ENCODE assay signal across 10 cellular contexts in the genomic region with DNA sequence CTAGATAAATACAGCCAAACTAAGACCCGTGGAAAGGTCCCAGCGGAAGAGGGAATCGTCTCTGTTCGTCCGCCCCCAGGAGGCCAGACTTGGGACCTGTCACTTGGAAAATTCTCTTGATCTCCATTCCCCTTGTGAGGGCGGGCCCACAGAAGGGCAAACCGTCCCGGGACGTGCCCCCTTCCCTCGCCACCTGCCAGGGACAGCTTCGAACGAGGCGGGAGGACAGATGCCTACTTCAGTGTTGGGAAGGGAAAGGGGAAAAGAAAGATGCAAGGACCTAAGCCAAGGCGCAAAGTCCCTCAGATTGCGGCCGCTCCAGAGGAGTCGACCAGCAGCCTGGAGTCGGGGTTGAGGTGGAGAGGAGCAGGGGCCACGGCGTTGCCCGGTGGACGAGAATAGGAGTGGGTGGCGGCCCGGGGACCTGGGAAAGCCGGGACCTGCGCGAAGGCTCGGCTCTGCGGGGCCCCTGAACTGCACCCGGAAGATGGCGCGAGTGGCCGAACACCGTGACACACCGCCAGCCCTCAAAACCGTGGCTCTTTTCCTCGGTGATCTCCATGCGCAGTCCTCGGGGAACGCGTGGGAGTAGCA. TPM values are rescaled to one million over a fixed set of nuclear protein-coding genes. Genes with fewer than 3 reads are reported as not detected.
DNase-seq lines count a peak whose midpoint lies in the region; ATAC-seq and TF ChIP-seq lines count a peak whose summit lies in the region.
"Had no signal": no experiment of that assay in that cellular context is flagged by ENCODE, and none has a peak within 500 bp of the region (broad histone marks: within the 10 kb centered on the region; RNA-seq: fewer than 3 reads in every experiment).

No MANE protein-coding gene starts in this region.

- H3K27me3 Mint-ChIP-seq in activated CD4-positive, alpha-beta memory T cell treated with anti-CD3 and anti-CD28 coated beads for 36 hours = peaks cover 56% of the 10 kb centered on the region

- intact Hi-C loops in ovary (cut with DNase I) = loop anchor here (2.0 to 10.0 kb wide), 9 partner anchors 219 to 1289 kb away; no protein-coding TSS in a partner anchor
- intact Hi-C loops in activated CD4-positive, alpha-beta memory T cell treated with anti-CD3 and anti-CD28 coated beads for 36 hours (cut with micrococcal nuclease) = loop anchor here (10.0 kb wide), 1 partner anchor 1029 kb away; no protein-coding TSS in a partner anchor

- H3K9me3 Mint-ChIP-seq in activated CD4-positive, alpha-beta memory T cell treated with anti-CD3 and anti-CD28 coated beads for 36 hours = no peaks in the 10 kb centered on the region

- 34 to 39% (median 37%) methylated on average over 40 to 41 of the region's 41 CpGs for WGBS in ovary, 3 donors

- no peak for TF ChIP-seq EP300 in ovary (IDR thresholded peaks at IDR 0.05)

- peaks cover 96% of the 10 kb centered on the region for H3K27me3 ChIP-seq in foreskin keratinocyte
- H3K27me3 ChIP-seq in ovary = no peaks in the 10 kb centered on the region

- CTCF ChIA-PET in activated CD4-positive, alpha-beta memory T cell treated with anti-CD3 and anti-CD28 coated beads for 36 hours (lab: Charles Lee) = interaction anchor here (0.9 to 1.0 kb wide), 2 partner anchors 408 to 929 kb away, joined by 3 to 5 read pairs; no protein-coding TSS in a partner anchor

- H3K4me1 ChIP-seq in foreskin keratinocyte (no peaks in the 10 kb centered on the region), ovary (ENCODE audit: insufficient read depth) (peaks cover 11% of the 10 kb centered on the region)

- peaks cover 34% of the 10 kb centered on the region for H3K4me1 Mint-ChIP-seq in activated CD4-positive, alpha-beta memory T cell treated with anti-CD3 and anti-CD28 coated beads for 36 hours (ENCODE audit: low read depth)

- no peak for ATAC-seq in foreskin keratinocyte
- no peak for ATAC-seq in HG03457 (IDR thresholded peaks at IDR 0.05; ENCODE audit: unreplicated experiment)

- no peaks in the 10 kb centered on the region for H3K36me3 ChIP-seq in ovary

- POLR2A ChIA-PET in activated CD4-positive, alpha-beta memory T cell treated with anti-CD3 and anti-CD28 coated beads for 36 hours (lab: Charles Lee) = no interaction called here

- TF ChIP-seq POLR2A in ovary (IDR thresholded peaks at IDR 0.05) = no peak

- H3K4me3 ChIP-seq in ovary = no peak overlapping the region

- H3K27ac ChIP-seq in C4-2B = no peak overlapping the region
- H3K27ac ChIP-seq in foreskin keratinocyte = no peak overlapping the region
- H3K27ac ChIP-seq in ovary = peak overlapping the region in 1 of 2 donors; percentile 19
- H3K27ac ChIP-seq: RWPE1 had no signal

- no peak overlapping the region for H3K4me3 Mint-ChIP-seq in activated CD4-positive, alpha-beta memory T cell treated with anti-CD3 and anti-CD28 coated beads for 36 hours

- no peaks in the 10 kb centered on the region for H3K9me3 ChIP-seq in ovary

- H3K27ac Mint-ChIP-seq in activated CD4-positive, alpha-beta memory T cell treated with anti-CD3 and anti-CD28 coated beads for 36 hours = no peak overlapping the region

- peak; percentile 44 for DNase-seq in M059J (ENCODE audit: low read depth)
- DNase-seq in foreskin keratinocyte = no peak
- DNase-seq in ovary = peak in 4 of 5 donors; percentile 32 to 63 (median 61)
- no peak for DNase-seq in NCI-H187 treated with DMSO at 0.1 percent for 48 hours (lab: John Stamatoyannopoulos, UW)
- DNase-seq in germinal center (ENCODE audit: low spot score) = no peak
- no peak for DNase-seq in activated CD4-positive, alpha-beta memory T cell treated with anti-CD3 and anti-CD28 coated beads for 36 hours
- DNase-seq: DMS79 had no signal

- H3K36me3 Mint-ChIP-seq in activated CD4-positive, alpha-beta memory T cell treated with anti-CD3 and anti-CD28 coated beads for 36 hours = no peaks in the 10 kb centered on the region

- TF ChIP-seq CTCF in C4-2B (conservative IDR thresholded peaks at IDR 0.05) = peak; percentile 34
- TF ChIP-seq CTCF in foreskin keratinocyte (conservative IDR thresholded peaks at IDR 0.05) = peak; percentile 51
- peak in 1 of 3 donors; percentile 20 for TF ChIP-seq CTCF in ovary (IDR thresholded peaks at IDR 0.05)

RNA-seq across cellular contexts. Expression of gene EBF1, which starts 4.4 kb away (rescaled TPM):
- total RNA-seq in M059J (2014; rRNA removed; shearing (Covaris generic)) = 1.5 and 5.4 TPM in 2 replicates
- total RNA-seq in foreskin keratinocyte (not detected in 2 replicates), ovary (10 to 100 TPM in 6 of 7 donors, 1 to 10 TPM in 1; 6.7 to 51.0 (median 26.1) TPM)
- polyA plus RNA-seq in foreskin keratinocyte (not detected in 2 replicates), ovary (10 to 100 TPM; 11.9 to 22.6 TPM)
- total RNA-seq in activated CD4-positive, alpha-beta memory T cell treated with anti-CD3 and anti-CD28 coated beads for 36 hours = not detected

Comparison
In these comparisons a context has a peak if more than half of its experiments do, and no peak if none do; other contexts are left out.
1. DNase-seq: peak in M059J (single experiment) and ovary (4 of 5); none in foreskin keratinocyte (0 of 2), NCI-H187 treated with DMSO at 0.1 percent for 48 hours (single experiment), germinal center (single experiment) and activated CD4-positive, alpha-beta memory T cell treated with anti-CD3 and anti-CD28 coated beads for 36 hours (single experiment).